Comparison of ENCODE assay signal across 20 cellular contexts in the genomic region with DNA sequence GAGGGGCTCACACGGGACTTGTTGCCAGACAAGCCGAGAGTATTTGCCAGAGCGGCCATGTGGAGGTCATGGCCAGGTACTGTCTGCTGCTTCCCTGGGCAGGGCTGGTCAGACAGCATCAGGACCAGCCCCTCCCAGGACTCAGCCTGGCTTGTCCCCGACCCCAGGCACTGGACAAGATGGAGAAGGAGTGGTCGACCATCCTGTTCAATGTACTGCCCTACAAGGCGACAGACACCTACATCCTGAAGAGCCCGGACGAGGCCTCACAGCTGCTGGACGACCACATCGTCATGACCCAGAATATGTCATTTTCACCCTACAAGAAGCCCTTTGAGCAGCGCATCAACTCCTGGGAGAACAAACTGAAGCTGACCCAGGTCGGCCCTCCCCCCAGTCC. TPM values are rescaled to one million over a fixed set of nuclear protein-coding genes. Genes with fewer than 3 reads are reported as not detected.
A peak's percentile ranks its signal among the peaks of the same experiment; 100 is the strongest.
DNase-seq lines count a peak whose midpoint lies in the region; ATAC-seq and TF ChIP-seq lines count a peak whose summit lies in the region.
"Had no signal": no experiment of that assay in that cellular context is flagged by ENCODE, and none has a peak within 500 bp of the region (broad histone marks: within the 10 kb centered on the region; RNA-seq: fewer than 3 reads in every experiment).

No MANE protein-coding gene starts in this region.

- DNase-seq in Right ventricle myocardium superior (peak; percentile 23), left ventricle myocardium inferior (no peak), CD14-positive monocyte (ENCODE audit: low spot score) (peak; percentile 15), lower lobe of right lung (peak; percentile 28), spleen (peak; percentile 38), mammary epithelial cell (no peak)
- DNase-seq: AML-193; Calu3; CD4-positive, alpha-beta memory T cell; DMS79 treated with DMSO at 0.1 percent for 48 hours; H7; HFFc6; IMR-90 had no signal

- CTCF ChIA-PET in mammary epithelial cell (lab: Charles Lee; ENCODE audit: low non-redundant PET) = no interaction called here

- no peaks in the 10 kb centered on the region for H3K79me2 ChIP-seq in mammary epithelial cell (ENCODE audit: insufficient read depth, low read length)

- no peak for ATAC-seq in Right ventricle myocardium superior (ENCODE audit: poor library complexity)
- no peak for ATAC-seq in lower lobe of right lung
- ATAC-seq in GM21423 (IDR thresholded peaks at IDR 0.05; ENCODE audit: unreplicated experiment) = no peak
- ATAC-seq: HCT116 had no signal

- no peak overlapping the region for H2AFZ ChIP-seq in mammary epithelial cell (ENCODE audit: low read depth, low read length)
- H2AFZ ChIP-seq: GM23338 had no signal

- TF ChIP-seq POLR2A in spleen (IDR thresholded peaks at IDR 0.05) = no peak

- peaks cover 0 to 2% (median 0%) of the 10 kb centered on the region in 3 donors for H3K27me3 Mint-ChIP-seq in CD14-positive monocyte (ENCODE audit: low read depth in 3 of 3)
- H3K27me3 Mint-ChIP-seq: CD4-positive, alpha-beta memory T cell had no signal

- H3K4me1 ChIP-seq in left ventricle myocardium inferior (no peaks in the 10 kb centered on the region), lower lobe of right lung (no peaks in the 10 kb centered on the region), spleen (no peaks in the 10 kb centered on the region), mammary epithelial cell (ENCODE audit: insufficient read depth, low read length) (no peaks in the 10 kb centered on the region)
- H3K4me1 ChIP-seq: A549 had no signal

- H3K27ac ChIP-seq in left ventricle myocardium inferior (replicated peaks) (no peak overlapping the region), lower lobe of right lung (no peak overlapping the region), spleen (no peak overlapping the region), mammary epithelial cell (ENCODE audit: insufficient read depth, low read depth, low read length) (no peak overlapping the region)
- H3K27ac ChIP-seq: 22Rv1, A549, C4-2B, HL-60 had no signal

- H3K9me3 ChIP-seq in left ventricle myocardium inferior (replicated peaks) = no peaks in the 10 kb centered on the region
- H3K9me3 ChIP-seq in lower lobe of right lung = no peaks in the 10 kb centered on the region
- H3K9me3 ChIP-seq in spleen = no peaks in the 10 kb centered on the region
- H3K9me3 ChIP-seq in mammary epithelial cell (replicated peaks; ENCODE audit: insufficient read depth, low read length) = no peaks in the 10 kb centered on the region
- H3K9me3 ChIP-seq: A549 had no signal

- WGBS in spleen, 5 donors = 90 to 93% (median 92%) methylated on average over 8 to 12 of the region's 12 CpGs
- WGBS in mammary epithelial cell (ENCODE audit: low coverage, missing lambda C conversion rate) = 84% methylated on average over 9 of the region's 12 CpGs

- no TSS peak for BruUV-seq in mammary epithelial cell (replicated peaks; lab: Mats Ljungman, UMichigan)

- H3K36me3 ChIP-seq in left ventricle myocardium inferior = peaks cover 44% of the 10 kb centered on the region
- H3K36me3 ChIP-seq in lower lobe of right lung = peaks cover 83% of the 10 kb centered on the region
- H3K36me3 ChIP-seq in spleen = peaks cover 3 to 100% (median 85%) of the 10 kb centered on the region in 6 donors
- H3K36me3 ChIP-seq in mammary epithelial cell (ENCODE audit: insufficient read depth, low read length) = no peaks in the 10 kb centered on the region

- H3K36me3 Mint-ChIP-seq in CD14-positive monocyte = peaks cover 76 to 95% of the 10 kb centered on the region in 2 donors

- H3K4me2 ChIP-seq in mammary epithelial cell (ENCODE audit: insufficient read depth, low read depth, low read length) = no peak overlapping the region
- H3K4me2 ChIP-seq: A549, GM23338 had no signal

- dilution Hi-C loops in mammary epithelial cell (cut with HindIII; ENCODE audit: low sequenced_read_pairs) = no loop called here

- H3K27ac Mint-ChIP-seq in CD14-positive monocyte = no peak overlapping the region
- H3K27ac Mint-ChIP-seq: GM23338, HFFc6 had no signal

- H3K4me1 Mint-ChIP-seq in CD14-positive monocyte = no peaks in the 10 kb centered on the region
- H3K4me1 Mint-ChIP-seq: CD4-positive, alpha-beta memory T cell; GM23338 had no signal

- TF ChIP-seq CTCF in left ventricle myocardium inferior (IDR thresholded peaks at IDR 0.05; ENCODE audit: borderline replicate concordance) = no peak
- no peak for TF ChIP-seq CTCF in CD14-positive monocyte (IDR thresholded peaks at IDR 0.05)
- no peak for TF ChIP-seq CTCF in lower lobe of right lung (IDR thresholded peaks at IDR 0.05)
- TF ChIP-seq CTCF in spleen (IDR thresholded peaks at IDR 0.05 in 8 of 11, conservative IDR thresholded peaks at IDR 0.05 in 3 of 11) = no peak
- TF ChIP-seq CTCF in mammary epithelial cell (conservative IDR thresholded peaks at IDR 0.05 in 1 of 2, IDR thresholded peaks at IDR 0.05 in 1 of 2; ENCODE audit: extremely low read depth in 1 of 2, insufficient read depth in 1 of 2, low read depth in 1 of 2, low read length in 2 of 2) = no peak

- H3K27me3 ChIP-seq in left ventricle myocardium inferior (ENCODE audit: low read depth) = no peaks in the 10 kb centered on the region
- no peaks in the 10 kb centered on the region for H3K27me3 ChIP-seq in lower lobe of right lung (ENCODE audit: low read depth)
- H3K27me3 ChIP-seq in spleen (replicated peaks in 1 of 7) = no peaks in the 10 kb centered on the region
- no peaks in the 10 kb centered on the region for H3K27me3 ChIP-seq in mammary epithelial cell (ENCODE audit: insufficient read depth, low read length)

- no peak overlapping the region for H3K4me3 ChIP-seq in left ventricle myocardium inferior
- no peak overlapping the region for H3K4me3 ChIP-seq in lower lobe of right lung
- H3K4me3 ChIP-seq in spleen = no peak overlapping the region
- no peak overlapping the region for H3K4me3 ChIP-seq in mammary epithelial cell (replicated peaks in 1 of 3; ENCODE audit: insufficient read depth in 1 of 3, low read depth in 2 of 3, low read length in 3 of 3)
- H3K4me3 ChIP-seq: A549, GM23338 had no signal

- intact Hi-C loops in Right ventricle myocardium superior (cut with DNase I) (no loop called here), left ventricle myocardium inferior (cut with micrococcal nuclease) (no loop called here), CD14-positive monocyte (cut with micrococcal nuclease) (no loop called here), lower lobe of right lung (cut with DNase I) (no loop called here), spleen (cut with DNase I; ENCODE audit: low total_unique reads) (no loop called here), mammary epithelial cell (cut with micrococcal nuclease) (no loop called here)

- no peaks in the 10 kb centered on the region for H3K9me3 Mint-ChIP-seq in CD14-positive monocyte
- H3K9me3 Mint-ChIP-seq: CD4-positive, alpha-beta memory T cell; GM23338; HFFc6 had no signal

- no peak overlapping the region for H3K4me3 Mint-ChIP-seq in CD14-positive monocyte
- H3K4me3 Mint-ChIP-seq: CD4-positive, alpha-beta memory T cell; GM23338; HFFc6 had no signal

- in situ Hi-C loops in mammary epithelial cell (cut with MboI; ENCODE audit: low sequenced_read_pairs in 2 of 2) = no loop called here

- H4K20me1 ChIP-seq in mammary epithelial cell (ENCODE audit: insufficient read depth, low read length) = no peaks in the 10 kb centered on the region

- H3K9ac ChIP-seq in mammary epithelial cell (ENCODE audit: insufficient read depth, low read length) = no peak overlapping the region

RNA-seq across cellular contexts. Expression of gene DNAH1, which starts 38.6 kb away (rescaled TPM):
- total RNA-seq in Right ventricle myocardium superior (1.9 TPM), left ventricle myocardium inferior (2.2 TPM), lower lobe of right lung (16.4 TPM), spleen (10 to 100 TPM; 21.0 to 35.8 (median 27.1) TPM), mammary epithelial cell (1 to 10 TPM; 1.5 to 4.0 TPM)
- polyA plus RNA-seq in CD14-positive monocyte (under 1 TPM; 0.15 to 0.25 TPM), spleen (10 to 100 TPM in 1 of 3 donors, 1 to 10 TPM in 2; 4.9 to 10.1 (median 9.7) TPM), mammary epithelial cell (0.44 TPM)
- polyA minus RNA-seq in mammary epithelial cell = 2.5 TPM

RNA-seq across cellular contexts. Expression of gene BAP1, which starts 55.1 kb away (rescaled TPM):
- total RNA-seq in Right ventricle myocardium superior (46.2 TPM), left ventricle myocardium inferior (54.2 TPM), lower lobe of right lung (61.9 TPM), spleen (10 to 100 TPM; 68.1 to 82.8 (median 72.8) TPM), mammary epithelial cell (100 to 1,000 TPM in 1 of 2 donors, 10 to 100 TPM in 1; 50.2 to 120 TPM)
- polyA plus RNA-seq in CD14-positive monocyte (10 to 100 TPM; 11.2 to 12.9 TPM), spleen (10 to 100 TPM; 44.4 to 73.7 (median 72.8) TPM), mammary epithelial cell (56.6 TPM)
- polyA minus RNA-seq in mammary epithelial cell = 107 TPM

RNA-seq across cellular contexts. Expression of gene PHF7, which starts 55.8 kb away (rescaled TPM):
- total RNA-seq in Right ventricle myocardium superior (16.8 TPM), left ventricle myocardium inferior (16.8 TPM), lower lobe of right lung (7.7 TPM), spleen (10 to 100 TPM in 1 of 7 donors, 1 to 10 TPM in 6; 4.4 to 14.2 (median 8.6) TPM), mammary epithelial cell (10 to 100 TPM in 1 of 2 donors, 1 to 10 TPM in 1; 8.5 to 12.8 TPM)
- polyA plus RNA-seq in CD14-positive monocyte (1 to 10 TPM; 3.3 to 6.2 TPM), spleen (1 to 10 TPM; 4.6 to 7.3 (median 4.8) TPM), mammary epithelial cell (6.7 TPM)
- polyA minus RNA-seq in mammary epithelial cell = 8.1 TPM

Comparison
In these comparisons a context has a peak if more than half of its experiments do, and no peak if none do; other contexts are left out.
1. DNase-seq: peak in Right ventricle myocardium superior (single experiment), CD14-positive monocyte (single experiment), lower lobe of right lung (single experiment) and spleen (single experiment); none in left ventricle myocardium inferior (single experiment) and mammary epithelial cell (single experiment).